Comparison of ENCODE assay signal across 19 cellular contexts in the genomic region with DNA sequence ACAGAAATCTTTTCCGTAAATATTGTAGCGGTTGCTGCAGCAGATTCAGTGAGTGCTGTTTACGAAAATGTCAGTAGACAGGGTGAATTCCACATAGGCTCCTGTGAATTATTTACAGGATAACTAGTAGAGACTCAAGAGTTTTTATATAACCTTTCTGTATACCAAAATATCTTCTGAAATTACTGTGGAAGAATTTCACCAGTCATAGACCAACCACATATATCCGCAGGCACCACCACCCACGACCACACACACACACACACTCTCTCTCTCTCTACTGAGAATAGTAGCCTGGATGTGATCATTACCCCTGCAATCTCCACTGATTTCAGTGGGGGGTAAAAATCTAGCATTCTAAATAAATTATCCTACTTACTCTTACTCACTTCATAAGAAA.
"Had no signal": no experiment of that assay in that cellular context is flagged by ENCODE, and none has a peak within 500 bp of the region (broad histone marks: within the 10 kb centered on the region; RNA-seq: fewer than 3 reads in every experiment).

No MANE protein-coding gene starts in this region.

- H3K27me3 ChIP-seq: adrenal gland, body of pancreas, heart left ventricle, pancreas, thyroid gland had no signal

- H3K4me1 ChIP-seq: adrenal gland, body of pancreas, heart left ventricle, pancreas, thyroid gland had no signal

- DNase-seq: activated CD4-positive, alpha-beta memory T cell treated with anti-CD3 and anti-CD28 coated beads, Interleukin-2, amount 10 ng/mL, durations not matched to agents 7 days and 5 days; activated CD4-positive, alpha-beta T cell treated with anti-CD3 and anti-CD28 coated beads for 36 hours; activated effector memory CD4-positive, alpha-beta T cell treated with Interleukin-2 at 50 U/mL for 16 hours; activated naive CD4-positive, alpha-beta T cell treated with anti-CD3 and anti-CD28 coated beads, Interleukin-2, amount 50 U/mL, for 16 hours; activated T-cell treated with anti-CD3 and anti-CD28 coated beads, Interleukin-2, amount 50 U/mL, for 4 hours; adrenal gland; body of pancreas; central memory CD4-positive, alpha-beta T cell; effector memory CD4-positive, alpha-beta T cell; heart left ventricle; immature natural killer cell; midbrain; naive B cell; pancreas; T-helper 17 cell; thyroid gland had no signal

- H3K27ac Mint-ChIP-seq: activated CD4-positive, alpha-beta memory T cell treated with anti-CD3 and anti-CD28 coated beads, Interleukin-2, amount 10 ng/mL, durations not matched to agents 7 days and 5 days; activated CD4-positive, alpha-beta T cell treated with anti-CD3 and anti-CD28 coated beads for 36 hours; immature natural killer cell; naive B cell; stimulated activated effector memory CD8-positive, alpha-beta T cell treated with anti-CD3 and anti-CD28 coated beads, Interleukin-12 subunit alpha, Interleukin-12 subunit beta, amount 100 ng/mL, for 72 hours; T-helper 17 cell had no signal

- H3K27ac ChIP-seq: adrenal gland, body of pancreas, coronary artery, heart left ventricle, pancreas, thyroid gland had no signal

- H3K9me3 ChIP-seq: adrenal gland, body of pancreas, heart left ventricle, pancreas, thyroid gland had no signal

- H3K36me3 ChIP-seq: adrenal gland, heart left ventricle, pancreas, thyroid gland had no signal

- H3K27me3 Mint-ChIP-seq: activated CD4-positive, alpha-beta memory T cell treated with anti-CD3 and anti-CD28 coated beads, Interleukin-2, amount 10 ng/mL, durations not matched to agents 7 days and 5 days; T-helper 17 cell had no signal

- H3K4me3 ChIP-seq: adrenal gland, body of pancreas, coronary artery, heart left ventricle, lung, pancreas, thyroid gland had no signal

- H3K4me3 Mint-ChIP-seq: activated CD4-positive, alpha-beta memory T cell treated with anti-CD3 and anti-CD28 coated beads, Interleukin-2, amount 10 ng/mL, durations not matched to agents 7 days and 5 days; activated CD4-positive, alpha-beta T cell treated with anti-CD3 and anti-CD28 coated beads for 36 hours; activated T-cell treated with anti-CD3 and anti-CD28 coated beads, Interleukin-2, amount 50 U/mL, for 4 hours; immature natural killer cell; stimulated activated effector memory CD8-positive, alpha-beta T cell treated with anti-CD3 and anti-CD28 coated beads, Interleukin-12 subunit alpha, Interleukin-12 subunit beta, amount 100 ng/mL, for 72 hours; T-helper 17 cell had no signal

- H3K36me3 Mint-ChIP-seq: immature natural killer cell; naive B cell; stimulated activated effector memory CD8-positive, alpha-beta T cell treated with anti-CD3 and anti-CD28 coated beads, Interleukin-12 subunit alpha, Interleukin-12 subunit beta, amount 100 ng/mL, for 72 hours had no signal

- H3K9me3 Mint-ChIP-seq: activated CD4-positive, alpha-beta memory T cell treated with anti-CD3 and anti-CD28 coated beads, Interleukin-2, amount 10 ng/mL, durations not matched to agents 7 days and 5 days; activated T-cell treated with anti-CD3 and anti-CD28 coated beads, Interleukin-2, amount 50 U/mL, for 4 hours; stimulated activated effector memory CD8-positive, alpha-beta T cell treated with anti-CD3 and anti-CD28 coated beads, Interleukin-12 subunit alpha, Interleukin-12 subunit beta, amount 100 ng/mL, for 72 hours had no signal

- H3K4me1 Mint-ChIP-seq: activated CD4-positive, alpha-beta memory T cell treated with anti-CD3 and anti-CD28 coated beads, Interleukin-2, amount 10 ng/mL, durations not matched to agents 7 days and 5 days; activated CD4-positive, alpha-beta T cell treated with anti-CD3 and anti-CD28 coated beads for 36 hours; immature natural killer cell; naive B cell; stimulated activated effector memory CD8-positive, alpha-beta T cell treated with anti-CD3 and anti-CD28 coated beads, Interleukin-12 subunit alpha, Interleukin-12 subunit beta, amount 100 ng/mL, for 72 hours; T-helper 17 cell had no signal
